1 cellular context compared by ENCODE assay signal in genomic region chr20:3204124-3204794, GRCh38.
TF ChIP-seq lines count a peak whose summit lies in the region.

TSS of gene DDRGK1 (minus strand) at chr20:3204682. CDS start at chr20:3204627, 55 bp downstream.

TF ChIP-seq in HepG2, 621 proteins besides CTCF, POLR2A, EP300 and RAD21 (continued from another document and continues in another):
- TF ChIP-seq ZNF574 (CRISPR knock-in tag; IDR thresholded peaks at IDR 0.05) (peak; percentile 80), TEAD2 (CRISPR knock-in tag; IDR thresholded peaks at IDR 0.05) (0 out of 2 replicates have a peak, but pooled peaks have one; percentile 45), CAMTA2 (CRISPR knock-in tag; IDR thresholded peaks at IDR 0.05; ENCODE audit: borderline replicate concordance) (peak; percentile 8; the same call in 1 of the 2 replicates), ZGPAT (CRISPR knock-in tag; IDR thresholded peaks at IDR 0.05) (peak; percentile 94), RNF2 (conservative IDR thresholded peaks at IDR 0.05; ENCODE audit: low read depth) (peak; percentile 61), PLSCR1 (CRISPR knock-in tag; IDR thresholded peaks at IDR 0.05; ENCODE audit: borderline replicate concordance) (peak; percentile 90), JUND (CRISPR knock-in tag; IDR thresholded peaks at IDR 0.05) (peak; percentile 30; the same call in 1 of the 2 replicates), SKIL (CRISPR knock-in tag; IDR thresholded peaks at IDR 0.05; ENCODE audit: borderline replicate concordance) (no peak), ZFP36L1 (CRISPR knock-in tag; IDR thresholded peaks at IDR 0.05) (no peak), ZNF431 (CRISPR knock-in tag; IDR thresholded peaks at IDR 0.05; ENCODE audit: borderline replicate concordance, low read depth) (peak; percentile 89), ZNF552 (CRISPR knock-in tag; IDR thresholded peaks at IDR 0.05; ENCODE audit: borderline replicate concordance) (peak; percentile 8; the same call in 1 of the 2 replicates), RFX3 (CRISPR knock-in tag; IDR thresholded peaks at IDR 0.05) (no peak; the same call in 1 of the 2 replicates), ZNF224 (CRISPR knock-in tag; IDR thresholded peaks at IDR 0.05) (peak; percentile 99), FOXO1 (CRISPR knock-in tag; IDR thresholded peaks at IDR 0.05) (peak; percentile 61), PAX8 (CRISPR knock-in tag; IDR thresholded peaks at IDR 0.05; ENCODE audit: borderline replicate concordance) (peak; percentile 98; the same call in 1 of the 2 replicates), GLI4 (CRISPR knock-in tag; IDR thresholded peaks at IDR 0.05; ENCODE audit: borderline replicate concordance) (peak; percentile 84), ZNF17 (CRISPR knock-in tag; IDR thresholded peaks at IDR 0.05) (0 out of 2 replicates have a peak, but pooled peaks have one; percentile 22), ARID4A (CRISPR knock-in tag; IDR thresholded peaks at IDR 0.05; ENCODE audit: borderline replicate concordance) (peak; percentile 90), ZNF274 (CRISPR knock-in tag; IDR thresholded peaks at IDR 0.05) (peak; percentile 95), RFXAP (CRISPR knock-in tag; IDR thresholded peaks at IDR 0.05; ENCODE audit: borderline replicate concordance) (peak; percentile 82), LRRFIP1 (CRISPR knock-in tag; conservative IDR thresholded peaks at IDR 0.05) (no peak), ZSCAN12 (CRISPR knock-in tag; IDR thresholded peaks at IDR 0.05) (peak; percentile 85; the same call in 1 of the 2 replicates), MXD4 (CRISPR knock-in tag; IDR thresholded peaks at IDR 0.05) (peak; percentile 55; the same call in 1 of the 2 replicates), CERS6 (CRISPR knock-in tag; IDR thresholded peaks at IDR 0.05) (peak; percentile 28), HNRNPH1 (optimal IDR thresholded peaks at IDR 0.05; ENCODE audit: low read depth, low read length) (no peak), ZNF260 (CRISPR knock-in tag; IDR thresholded peaks at IDR 0.05; ENCODE audit: borderline replicate concordance, low read depth) (no peak), REL (CRISPR knock-in tag; conservative IDR thresholded peaks at IDR 0.05) (0 out of 2 replicates have a peak, but pooled peaks have one; percentile 6), JARID2 (CRISPR knock-in tag; IDR thresholded peaks at IDR 0.05; ENCODE audit: insufficient replicate concordance) (peak; percentile 75), ZNF44 (CRISPR knock-in tag; IDR thresholded peaks at IDR 0.05) (peak; percentile 79), ZNF562 (CRISPR knock-in tag; IDR thresholded peaks at IDR 0.05; ENCODE audit: borderline replicate concordance) (no peak), ZNF318 (CRISPR knock-in tag; IDR thresholded peaks at IDR 0.05) (peak; percentile 87; the same call in 1 of the 2 replicates)
